Comparison of ENCODE assay signal across 15 cellular contexts in genomic region chr15:37765809-37766208, GRCh38.
DNase-seq lines count a peak whose midpoint lies in the region; ATAC-seq, FAIRE-seq and TF ChIP-seq lines count a peak whose summit lies in the region.
"Had no signal": no experiment of that assay in that cellular context is flagged by ENCODE, and none has a peak within 500 bp of the region (broad histone marks: within the 10 kb centered on the region; RNA-seq: fewer than 3 reads in every experiment).

No MANE protein-coding gene starts in this region.

- H2AFZ ChIP-seq in astrocyte (ENCODE audit: low read depth, low read length): peak overlapping the region; percentile 15

- H3K9me3 ChIP-seq in astrocyte (ENCODE audit: insufficient read depth, low read depth, low read length) (no peaks in the 10 kb centered on the region), mucosa of descending colon (no peaks in the 10 kb centered on the region), thyroid gland (no peaks in the 10 kb centered on the region)

- H3K4me2 ChIP-seq in astrocyte (ENCODE audit: low read length): no peak overlapping the region

- intact Hi-C loops in mucosa of descending colon (cut with DNase I, micrococcal nuclease) (no loop called here), thyroid gland (cut with DNase I) (no loop called here)

- TF ChIP-seq CTCF in astrocyte (IDR thresholded peaks at IDR 0.05; ENCODE audit: insufficient read depth, low read depth, low read length): no peak
- no peak for TF ChIP-seq CTCF in mucosa of descending colon (IDR thresholded peaks at IDR 0.05)
- no peak for TF ChIP-seq CTCF in thyroid gland (IDR thresholded peaks at IDR 0.05)

- no peak overlapping the region for H3K9ac ChIP-seq in astrocyte (ENCODE audit: low read length)

- no peak for FAIRE-seq in astrocyte (lab: Jason Lieb, UNC)

- H3K4me3 Mint-ChIP-seq in astrocyte (ENCODE audit: unreplicated experiment): no peak overlapping the region
- H3K4me3 Mint-ChIP-seq: neural crest cell had no signal

- H3K27ac ChIP-seq in astrocyte (ENCODE audit: low read depth, low read length) (no peak overlapping the region), thyroid gland (no peak overlapping the region)

- ATAC-seq in mucosa of descending colon: peak; percentile 83

- no peaks in the 10 kb centered on the region for H3K36me3 Mint-ChIP-seq in astrocyte (ENCODE audit: low read depth, unreplicated experiment)

- H3K4me1 Mint-ChIP-seq in astrocyte (ENCODE audit: low read depth, unreplicated experiment): peaks cover 4% of the 10 kb centered on the region
- H3K4me1 Mint-ChIP-seq: neural crest cell had no signal

- DNase-seq in NCI-H1105 treated with DMSO at 0.1 percent for 48 hours (lab: John Stamatoyannopoulos, UW) (peak; percentile 17), NCI-H1105 (lab: John Stamatoyannopoulos, UW) (no peak), astrocyte (ENCODE audit: low read depth) (no peak), mucosa of descending colon (peak in 2 of 3 donors; percentile 36 to 68), thyroid gland (no peak), SW480 (ENCODE audit: low spot score) (no peak), NCI-H187 treated with DMSO at 0.1 percent for 48 hours (lab: John Stamatoyannopoulos, UW) (no peak)
- DNase-seq in Jurkat, Clone E6-1 (ENCODE audit: low read depth, low spot score): peak; percentile 21
- DNase-seq: activated CD4-positive, alpha-beta T cell treated with anti-CD3 and anti-CD28 coated beads for 1 hour; activated naive CD4-positive, alpha-beta T cell; HCEC 1CT; NCI-H2029 treated with DMSO at 0.1 percent for 48 hours; SHP77; stimulated activated CD4-positive, alpha-beta T cell treated with anti-CD3 and anti-CD28 coated beads, Interleukin-1b, Interleukin-23, amount 100 ng/mL, for 48 hours had no signal

- H3K4me3 ChIP-seq in Jurkat, Clone E6-1 (ENCODE audit: low read length): no peak overlapping the region
- H3K4me3 ChIP-seq in astrocyte (ENCODE audit: insufficient read depth, low read depth, low read length): no peak overlapping the region
- H3K4me3 ChIP-seq in mucosa of descending colon: no peak overlapping the region
- H3K4me3 ChIP-seq in thyroid gland (replicated peaks in 1 of 3): no peak overlapping the region

- H3K36me3 ChIP-seq in astrocyte (ENCODE audit: insufficient read depth, low read length) (no peaks in the 10 kb centered on the region), mucosa of descending colon (ENCODE audit: low read depth) (no peaks in the 10 kb centered on the region), thyroid gland (no peaks in the 10 kb centered on the region)

- no peaks in the 10 kb centered on the region for H4K20me1 ChIP-seq in astrocyte (ENCODE audit: insufficient read depth, low read length)

- no peaks in the 10 kb centered on the region for H3K79me2 ChIP-seq in astrocyte (ENCODE audit: insufficient read depth, low read length)

- H3K27me3 ChIP-seq in astrocyte (ENCODE audit: insufficient read depth, low read length) (no peaks in the 10 kb centered on the region), thyroid gland (no peaks in the 10 kb centered on the region)

- H3K4me1 ChIP-seq in astrocyte (ENCODE audit: insufficient read depth, low read length) (peaks cover 4% of the 10 kb centered on the region), mucosa of descending colon (ENCODE audit: low read depth) (peaks cover 5% of the 10 kb centered on the region), thyroid gland (peaks cover 0 to 2% of the 10 kb centered on the region in 2 donors)

- H3K27ac Mint-ChIP-seq in astrocyte (ENCODE audit: unreplicated experiment): no peak overlapping the region

- TF ChIP-seq POLR2A in thyroid gland (IDR thresholded peaks at IDR 0.05): no peak

- WGBS in thyroid gland, 2 donors: 52 to 73% methylated on average over 8 of the region's 8 CpGs

- no peaks in the 10 kb centered on the region for H3K9me3 Mint-ChIP-seq in astrocyte (ENCODE audit: unreplicated experiment)

- H3K27me3 Mint-ChIP-seq in astrocyte (ENCODE audit: low read depth, unreplicated experiment): no peaks in the 10 kb centered on the region

Comparison
In these comparisons a context has a peak if more than half of its experiments do, and no peak if none do; other contexts are left out.
1. DNase-seq: peak in NCI-H1105 treated with DMSO at 0.1 percent for 48 hours (single experiment), Jurkat, Clone E6-1 (single experiment) and mucosa of descending colon (2 of 3); none in NCI-H1105 (single experiment), astrocyte (single experiment), thyroid gland (0 of 2), SW480 (single experiment) and NCI-H187 treated with DMSO at 0.1 percent for 48 hours (single experiment).